Comparison of ENCODE assay signal across 22 cellular contexts in genomic region chr18:73707035-73707434, GRCh38.
"Had no signal": no experiment of that assay in that cellular context is flagged by ENCODE, and none has a peak within 500 bp of the region (broad histone marks: within the 10 kb centered on the region; RNA-seq: fewer than 3 reads in every experiment).

No MANE protein-coding gene starts in this region.

- ATAC-seq: activated CD8-positive, alpha-beta T cell treated with anti-CD3 and anti-CD28 coated beads for 36 hours; activated T-helper 17 cell treated with anti-CD3 and anti-CD28 coated beads, Interleukin-2, amount 50 U/mL, for 72 hours; esophagus mucosa; gastrocnemius medialis had no signal

- H3K27ac Mint-ChIP-seq: activated CD8-positive, alpha-beta T cell treated with anti-CD3 and anti-CD28 coated beads for 36 hours; activated naive CD8-positive, alpha-beta T cell treated with anti-CD3 and anti-CD28 coated beads for 36 hours; activated T-helper 17 cell treated with anti-CD3 and anti-CD28 coated beads, Interleukin-2, amount 50 U/mL, for 72 hours had no signal

- H3K4me3 Mint-ChIP-seq: activated CD8-positive, alpha-beta T cell treated with anti-CD3 and anti-CD28 coated beads for 36 hours; activated naive CD8-positive, alpha-beta T cell treated with anti-CD3 and anti-CD28 coated beads for 36 hours; activated T-helper 17 cell treated with anti-CD3 and anti-CD28 coated beads, Interleukin-2, amount 50 U/mL, for 72 hours had no signal

- DNase-seq: activated CD4-positive, alpha-beta T cell treated with anti-CD3 and anti-CD28 coated beads for 48 hours; activated CD4-positive, CD25-positive, alpha-beta regulatory T cell; activated CD8-positive, alpha-beta T cell treated with anti-CD3 and anti-CD28 coated beads for 36 hours; activated naive CD4-positive, alpha-beta T cell; activated naive CD8-positive, alpha-beta T cell treated with anti-CD3 and anti-CD28 coated beads for 36 hours; activated T-cell treated with anti-CD3 and anti-CD28 coated beads, Interleukin-2, amount 50 U/mL, for 1 hour; anterior cingulate cortex; cortex of kidney; gastrocnemius medialis; head of caudate nucleus; left ventricle myocardium inferior; mammary epithelial cell; stimulated activated CD4-positive, alpha-beta T cell treated with anti-CD3 and anti-CD28 coated beads, Interleukin-12 subunit alpha, Interleukin-12 subunit beta, amount 100 ng/mL, for 4 hours; stimulated activated CD4-positive, alpha-beta T cell treated with anti-CD3 and anti-CD28 coated beads, Interleukin-2, amount 100 ng/mL, for 24 hours; stimulated activated naive CD4-positive, alpha-beta T cell treated with Interleukin-2 at 50 U/mL for 16 hours; T1000; thyroid gland had no signal

- H3K27me3 Mint-ChIP-seq: activated CD8-positive, alpha-beta T cell treated with anti-CD3 and anti-CD28 coated beads for 36 hours; activated naive CD8-positive, alpha-beta T cell treated with anti-CD3 and anti-CD28 coated beads for 36 hours; activated T-helper 17 cell treated with anti-CD3 and anti-CD28 coated beads, Interleukin-2, amount 50 U/mL, for 72 hours had no signal

- H3K27me3 ChIP-seq: gastrocnemius medialis, right atrium auricular region, thyroid gland had no signal

- H3K4me1 ChIP-seq: gastrocnemius medialis, left ventricle myocardium inferior, prostate gland, right atrium auricular region, thyroid gland had no signal

- H3K4me1 Mint-ChIP-seq: activated naive CD8-positive, alpha-beta T cell treated with anti-CD3 and anti-CD28 coated beads for 36 hours; activated T-helper 17 cell treated with anti-CD3 and anti-CD28 coated beads, Interleukin-2, amount 50 U/mL, for 72 hours had no signal

- FAIRE-seq: endometrium had no signal

- H3K4me3 ChIP-seq: gastrocnemius medialis, left ventricle myocardium inferior, prostate gland, right atrium auricular region, thyroid gland had no signal

- H3K27ac ChIP-seq: gastrocnemius medialis, left ventricle myocardium inferior, prostate gland, right atrium auricular region, thyroid gland had no signal

- H3K9me3 ChIP-seq: gastrocnemius medialis, prostate gland, right atrium auricular region, thyroid gland had no signal

- H3K9me3 Mint-ChIP-seq: activated CD8-positive, alpha-beta T cell treated with anti-CD3 and anti-CD28 coated beads for 36 hours; activated naive CD8-positive, alpha-beta T cell treated with anti-CD3 and anti-CD28 coated beads for 36 hours had no signal

- H3K36me3 ChIP-seq: gastrocnemius medialis, left ventricle myocardium inferior, prostate gland, right atrium auricular region, thyroid gland had no signal

- H3K36me3 Mint-ChIP-seq: activated naive CD8-positive, alpha-beta T cell treated with anti-CD3 and anti-CD28 coated beads for 36 hours had no signal
